ENCODE assay signal across 21 cellular contexts in genomic region chr6:65170273-65170672, GRCh38.
"Had no signal": no experiment of that assay in that cellular context is flagged by ENCODE, and none has a peak within 500 bp of the region (broad histone marks: within the 10 kb centered on the region; RNA-seq: fewer than 3 reads in every experiment).

No MANE protein-coding gene starts in this region.

- H3K4me2 ChIP-seq: neural progenitor cell had no signal

- ATAC-seq: activated CD8-positive, alpha-beta memory T cell treated with anti-CD3 and anti-CD28 coated beads, Interleukin-2, amount 10 ng/mL, durations not matched to agents 7 days and 5 days; body of pancreas; heart left ventricle; left colon; pancreas; stimulated activated memory B cell treated with anti-CD40 and anti-IgM and Interleukin-4, amounts not matched to agents 10 μg/mL and 1 μg/mL and 100 μg/mL, for 72 hours; T-helper 17 cell had no signal

- H3K9me3 ChIP-seq: body of pancreas, esophagus muscularis mucosa, heart left ventricle, pancreas, thyroid gland, uterus had no signal

- H3K4me1 ChIP-seq: body of pancreas, esophagus muscularis mucosa, heart left ventricle, neural progenitor cell, pancreas, thyroid gland, uterus had no signal

- H3K27ac ChIP-seq: body of pancreas, coronary artery, esophagus muscularis mucosa, heart left ventricle, neural progenitor cell, pancreas, thyroid gland, uterus, WERI-Rb-1 had no signal

- DNase-seq: activated CD4-positive, alpha-beta memory T cell treated with anti-CD3 and anti-CD28 coated beads for 36 hours; activated CD8-positive, alpha-beta memory T cell treated with anti-CD3 and anti-CD28 coated beads, Interleukin-2, amount 10 ng/mL, durations not matched to agents 7 days and 5 days; activated naive CD4-positive, alpha-beta T cell treated with anti-CD3 and anti-CD28 coated beads, Interleukin-2, amount 50 U/mL, for 16 hours; activated T-cell treated with anti-CD3 and anti-CD28 coated beads, Interleukin-2, amount 50 U/mL, for 1 hour; body of pancreas; caudate nucleus; heart left ventricle; immature natural killer cell; left colon; naive B cell; pancreas; stimulated activated CD4-positive, alpha-beta T cell treated with anti-CD3 and anti-CD28 coated beads, Interleukin-2, amount 100 ng/mL, for 48 hours; T-helper 17 cell; thyroid gland; uterus; WERI-Rb-1 had no signal

- H3K4me3 ChIP-seq: body of pancreas, coronary artery, esophagus muscularis mucosa, heart left ventricle, lung, neural progenitor cell, pancreas, thyroid gland, uterus had no signal

- H2AFZ ChIP-seq: neural progenitor cell had no signal

- H3K36me3 ChIP-seq: esophagus muscularis mucosa, heart left ventricle, neural progenitor cell, pancreas, thyroid gland, uterus, WERI-Rb-1 had no signal

- H3K9ac ChIP-seq: neural progenitor cell had no signal

- H3K27me3 ChIP-seq: body of pancreas, esophagus muscularis mucosa, heart left ventricle, neural progenitor cell, pancreas, thyroid gland, uterus had no signal
